ENCODE assay signal across 8 cellular contexts in the genomic region with DNA sequence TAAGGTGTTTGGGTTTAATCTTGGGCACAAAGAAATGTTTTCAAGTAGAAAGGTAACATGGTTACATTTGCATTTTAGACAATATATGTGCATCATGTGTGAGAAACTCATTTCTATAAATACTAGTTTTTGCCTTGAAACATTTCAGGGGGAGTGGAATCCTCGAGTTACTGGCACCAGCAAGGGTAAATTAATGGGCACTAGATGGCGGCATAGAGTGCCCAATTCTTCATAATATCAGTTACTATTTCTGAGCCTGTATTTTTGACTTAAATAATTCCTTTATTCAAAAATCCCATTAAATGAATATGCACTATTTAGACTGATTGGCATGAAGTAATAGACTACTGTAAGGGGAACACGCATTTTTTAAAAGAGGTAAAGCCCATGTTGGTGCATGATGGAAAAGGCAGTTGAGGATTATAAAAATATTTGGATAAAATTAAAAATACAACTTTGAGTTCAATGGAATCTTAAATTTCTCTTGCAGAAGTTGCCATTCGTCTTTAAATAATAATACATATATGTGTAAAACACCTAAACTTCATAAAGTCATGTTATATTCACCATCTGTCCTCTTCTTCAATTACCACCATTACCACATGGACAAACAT.
DNase-seq lines count a peak whose midpoint lies in the region; ATAC-seq lines count a peak whose summit lies in the region.

No MANE protein-coding gene starts in this region.

- no peaks in the 10 kb centered on the region for H3K9me3 ChIP-seq in GM23248 (ENCODE audit: low read depth)

- in situ Hi-C loops in GM23248 (cut with MboI) = no loop called here

- ATAC-seq in GM19397 (IDR thresholded peaks at IDR 0.05; ENCODE audit: unreplicated experiment) (no peak), HG02973 (IDR thresholded peaks at IDR 0.05; ENCODE audit: unreplicated experiment) (no peak)

- H3K79me2 ChIP-seq in GM23248 (ENCODE audit: insufficient read depth) = no peaks in the 10 kb centered on the region

- H3K4me1 Mint-ChIP-seq in activated naive CD4-positive, alpha-beta T cell treated with anti-CD3 and anti-CD28 coated beads for 36 hours (ENCODE audit: low read depth) = peaks cover 16% of the 10 kb centered on the region

- H2AFZ ChIP-seq in GM23248 = no peak overlapping the region

- H3K4me2 ChIP-seq in GM23248 (ENCODE audit: unreplicated experiment) = no peak overlapping the region

- peaks cover 2% of the 10 kb centered on the region for H3K9me3 Mint-ChIP-seq in activated naive CD4-positive, alpha-beta T cell treated with anti-CD3 and anti-CD28 coated beads for 36 hours

- H3K27me3 Mint-ChIP-seq in activated naive CD4-positive, alpha-beta T cell treated with anti-CD3 and anti-CD28 coated beads for 36 hours (ENCODE audit: low read depth) = no peaks in the 10 kb centered on the region

- no peak overlapping the region for H3K27ac Mint-ChIP-seq in activated naive CD4-positive, alpha-beta T cell treated with anti-CD3 and anti-CD28 coated beads for 36 hours

- no peaks in the 10 kb centered on the region for H3K27me3 ChIP-seq in GM23248 (replicated peaks; ENCODE audit: insufficient read depth)

- no peaks in the 10 kb centered on the region for H4K20me1 ChIP-seq in GM23248 (ENCODE audit: insufficient read depth)

- CTCF ChIA-PET in activated naive CD4-positive, alpha-beta T cell treated with anti-CD3 and anti-CD28 coated beads for 36 hours (lab: Charles Lee) = interaction anchor here (0.9 to 2.0 kb wide), 9 partner anchors 8 to 131 kb away, joined by 3 to 5 read pairs (median 4); no protein-coding TSS in a partner anchor

- WGBS in GM23248 (ENCODE audit: low coverage in 1 of 2, low lambda C conversion rate in 2 of 2, missing lambda C conversion rate in 2 of 2), 2 experiments = 16 to 23% methylated on average over 4 of the region's 4 CpGs

- H3K9me2 ChIP-seq in GM23248 (ENCODE audit: insufficient read depth) = no peaks in the 10 kb centered on the region

- no peak overlapping the region for H3K27ac ChIP-seq in GM23248

- peaks cover 20% of the 10 kb centered on the region for H3K4me1 ChIP-seq in GM23248 (ENCODE audit: insufficient read depth)

- no peaks in the 10 kb centered on the region for H3F3A ChIP-seq in GM23248 (ENCODE audit: insufficient read depth)

- H3K36me3 ChIP-seq in GM23248 (ENCODE audit: low read depth) = no peaks in the 10 kb centered on the region

- intact Hi-C loops in activated naive CD4-positive, alpha-beta T cell treated with anti-CD3 and anti-CD28 coated beads for 36 hours (cut with micrococcal nuclease) = loop anchor here (1.0 to 10.0 kb wide), 7 partner anchors 52 to 744 kb away; partner anchors contain the start of gene ZBTB20

- no peaks in the 10 kb centered on the region for H3K36me3 Mint-ChIP-seq in activated naive CD4-positive, alpha-beta T cell treated with anti-CD3 and anti-CD28 coated beads for 36 hours (ENCODE audit: low read depth)

- no peak overlapping the region for H3K4me3 ChIP-seq in GM23248

- peak; percentile 9 for DNase-seq in DMS53 treated with DMSO at 0.1 percent for 48 hours (lab: John Stamatoyannopoulos, UW; ENCODE audit: unreplicated experiment)
- peak; percentile 73 for DNase-seq in GM23248
- peak; percentile 31 for DNase-seq in NCI-H748 (lab: John Stamatoyannopoulos, UW; ENCODE audit: unreplicated experiment)
- DNase-seq in activated naive CD4-positive, alpha-beta T cell treated with anti-CD3 and anti-CD28 coated beads for 36 hours = peak; percentile 65
- DNase-seq in hepatic stellate cell (ENCODE audit: low spot score) = peak; percentile 19
- peak; percentile 4 for DNase-seq in stimulated activated CD4-positive, alpha-beta T cell treated with anti-CD3 and anti-CD28 coated beads, Interleukin-1b, Interleukin-23, amount 100 ng/mL, for 48 hours

- H3K9ac ChIP-seq in GM23248 = no peak overlapping the region

- H3K4me3 Mint-ChIP-seq in activated naive CD4-positive, alpha-beta T cell treated with anti-CD3 and anti-CD28 coated beads for 36 hours = no peak overlapping the region

Comparison
In these comparisons a context has a peak if more than half of its experiments do, and no peak if none do; other contexts are left out.
1. DNase-seq: peak in every context shown above with its lines; median percentile 73 in GM23248; 65 in activated naive CD4-positive, alpha-beta T cell treated with anti-CD3 and anti-CD28 coated beads for 36 hours; 31 in NCI-H748; 19 in hepatic stellate cell; 9 in DMS53 treated with DMSO at 0.1 percent for 48 hours; 4 in stimulated activated CD4-positive, alpha-beta T cell treated with anti-CD3 and anti-CD28 coated beads, Interleukin-1b, Interleukin-23, amount 100 ng/mL, for 48 hours.